Comparison of ENCODE assay signal across 30 cellular contexts in the genomic region with DNA sequence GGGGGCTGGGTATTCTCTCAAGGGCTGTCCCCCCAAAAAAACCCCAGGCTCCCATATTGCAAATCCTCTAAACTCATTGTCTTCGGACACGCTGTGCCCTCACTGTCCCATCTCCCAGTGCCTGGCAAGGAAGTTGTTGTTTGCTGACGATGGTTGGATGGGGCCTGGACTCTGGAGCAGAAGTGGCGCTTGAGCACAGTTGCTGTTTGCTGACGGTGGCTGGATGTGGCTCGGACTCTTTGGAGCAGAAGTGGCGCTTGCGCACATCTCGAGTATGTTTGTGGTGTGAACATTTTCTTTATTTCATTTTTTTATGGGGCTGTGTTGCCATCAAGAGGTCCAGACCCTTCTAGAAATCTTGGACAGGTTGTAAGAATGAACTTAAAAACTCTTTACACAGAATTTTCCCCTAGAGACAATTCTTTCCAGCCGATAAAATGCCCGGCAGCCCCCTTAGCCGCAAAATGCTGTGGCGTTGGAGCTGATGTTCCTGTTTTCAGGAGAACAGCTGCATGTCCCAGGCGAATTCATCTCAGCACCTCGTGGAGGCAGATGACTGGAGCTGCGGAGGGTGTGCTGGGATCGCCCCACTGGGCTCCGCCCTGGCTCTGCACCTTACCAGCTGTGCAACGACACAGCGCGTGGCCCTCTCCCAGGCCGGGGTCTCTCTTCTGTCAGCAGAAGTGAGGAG.
"Had no signal": no experiment of that assay in that cellular context is flagged by ENCODE, and none has a peak within 500 bp of the region (broad histone marks: within the 10 kb centered on the region; RNA-seq: fewer than 3 reads in every experiment).

No MANE protein-coding gene starts in this region.

- ATAC-seq: activated naive CD4-positive, alpha-beta T cell treated with anti-CD3 and anti-CD28 coated beads, Interleukin-2, amount 50 U/mL, for 72 hours; activated naive CD8-positive, alpha-beta T cell treated with anti-CD3 and anti-CD28 coated beads, Interleukin-2, amount 50 U/mL, for 24 hours; activated T-cell treated with anti-CD3 and anti-CD28 coated beads, Interleukin-2, amount 50 U/mL, for 4 hours; body of pancreas; K562; Panc1; T-cell had no signal

- H3K4me3 Mint-ChIP-seq: activated CD4-positive, alpha-beta memory T cell treated with anti-CD3 and anti-CD28 coated beads for 36 hours; activated CD4-positive, alpha-beta T cell treated with anti-CD3 and anti-CD28 coated beads, Interleukin-2, amount 10 ng/mL, durations not matched to agents 7 days and 5 days; activated naive CD8-positive, alpha-beta T cell treated with anti-CD3 and anti-CD28 coated beads, Interleukin-2, amount 50 U/mL, for 24 hours; activated T-cell treated with anti-CD3 and anti-CD28 coated beads, Interleukin-2, amount 50 U/mL, for 4 hours; central memory CD8-positive, alpha-beta T cell; T-cell had no signal

- H3K4me1 ChIP-seq: ascending aorta, body of pancreas had no signal

- DNase-seq: activated CD4-positive, alpha-beta memory T cell treated with anti-CD3 and anti-CD28 coated beads for 36 hours; activated CD4-positive, alpha-beta T cell treated with anti-CD3 and anti-CD28 coated beads, Interleukin-2, amount 10 ng/mL, durations not matched to agents 7 days and 5 days; activated CD4-positive, CD25-positive, alpha-beta regulatory T cell; activated CD8-positive, alpha-beta memory T cell treated with anti-CD3 and anti-CD28 coated beads for 24 hours; activated effector memory CD4-positive, alpha-beta T cell treated with anti-CD3 and anti-CD28 coated beads, Interleukin-2, amount 50 U/mL, for 16 hours; activated naive CD4-positive, alpha-beta T cell treated with Interleukin-2 at 50 U/mL for 16 hours; activated naive CD8-positive, alpha-beta T cell treated with anti-CD3 and anti-CD28 coated beads, Interleukin-2, amount 50 U/mL, for 24 hours; activated T-cell treated with anti-CD3 and anti-CD28 coated beads, Interleukin-2, amount 50 U/mL, for 4 hours; amniotic stem cell; body of pancreas; Kasumi-1; NCI-H1048; NCI-H146; NCI-H187 treated with DMSO at 0.1 percent for 48 hours; NCI-H2107; NCI-H2171 treated with DMSO at 0.1 percent for 48 hours; NCI-H226; NCI-H69; NK-92 treated with Interleukin-12 subunit alpha and Interleukin-12 subunit beta, amount 100 ng/mL, for 24 hours; OCI-M1; SHP77 treated with DMSO at 0.1 percent for 48 hours; T-cell; T-helper 2 cell; T1000 had no signal

- H3K4me3 ChIP-seq: ascending aorta, body of pancreas, K562 had no signal

- H3K36me3 ChIP-seq: ascending aorta had no signal

- H3K27me3 Mint-ChIP-seq: activated CD4-positive, alpha-beta memory T cell treated with anti-CD3 and anti-CD28 coated beads for 36 hours; activated CD4-positive, alpha-beta T cell treated with anti-CD3 and anti-CD28 coated beads, Interleukin-2, amount 10 ng/mL, durations not matched to agents 7 days and 5 days; activated naive CD8-positive, alpha-beta T cell treated with anti-CD3 and anti-CD28 coated beads, Interleukin-2, amount 50 U/mL, for 24 hours; central memory CD8-positive, alpha-beta T cell; T-cell had no signal

- H3K4me1 Mint-ChIP-seq: activated CD4-positive, alpha-beta T cell treated with anti-CD3 and anti-CD28 coated beads, Interleukin-2, amount 10 ng/mL, durations not matched to agents 7 days and 5 days; activated naive CD8-positive, alpha-beta T cell treated with anti-CD3 and anti-CD28 coated beads, Interleukin-2, amount 50 U/mL, for 24 hours; central memory CD8-positive, alpha-beta T cell; T-cell had no signal

- H3K9me3 ChIP-seq: ascending aorta, body of pancreas had no signal

- H3K36me3 Mint-ChIP-seq: activated CD4-positive, alpha-beta memory T cell treated with anti-CD3 and anti-CD28 coated beads for 36 hours; T-cell had no signal

- H3K27ac Mint-ChIP-seq: activated CD4-positive, alpha-beta memory T cell treated with anti-CD3 and anti-CD28 coated beads for 36 hours; activated CD4-positive, alpha-beta T cell treated with anti-CD3 and anti-CD28 coated beads, Interleukin-2, amount 10 ng/mL, durations not matched to agents 7 days and 5 days; activated naive CD4-positive, alpha-beta T cell treated with anti-CD3 and anti-CD28 coated beads, Interleukin-2, amount 50 U/mL, for 72 hours; activated naive CD8-positive, alpha-beta T cell treated with anti-CD3 and anti-CD28 coated beads, Interleukin-2, amount 50 U/mL, for 24 hours; T-cell had no signal

- H3K27me3 ChIP-seq: ascending aorta, body of pancreas had no signal

- H3K27ac ChIP-seq: ascending aorta, body of pancreas, RWPE1 had no signal
